1 cellular context compared by ENCODE assay signal in the genomic region with DNA sequence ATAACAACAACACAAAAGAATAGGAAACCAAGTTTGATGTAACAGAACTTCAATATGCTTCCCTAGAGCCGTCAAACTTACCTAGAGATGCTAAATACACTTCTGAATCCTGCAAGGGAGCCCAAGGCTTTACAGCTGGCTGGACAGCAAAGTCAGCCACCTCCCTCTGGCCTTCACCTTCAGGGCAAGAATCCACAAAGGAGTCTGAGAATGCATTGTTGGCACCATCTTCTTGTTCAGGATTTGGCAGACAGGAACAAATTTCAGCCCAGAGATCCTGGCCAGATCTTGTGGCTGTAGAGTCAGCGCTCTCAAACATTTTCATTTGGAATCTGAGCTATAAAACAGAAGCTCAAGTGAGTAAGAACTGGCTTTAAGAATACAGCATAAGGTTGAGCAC.
TF ChIP-seq lines count a peak whose summit lies in the region.

No MANE protein-coding gene starts in this region.

TF ChIP-seq in K562, 482 proteins besides CTCF, POLR2A, EP300 and RAD21:
- TF ChIP-seq, protein P1, sequence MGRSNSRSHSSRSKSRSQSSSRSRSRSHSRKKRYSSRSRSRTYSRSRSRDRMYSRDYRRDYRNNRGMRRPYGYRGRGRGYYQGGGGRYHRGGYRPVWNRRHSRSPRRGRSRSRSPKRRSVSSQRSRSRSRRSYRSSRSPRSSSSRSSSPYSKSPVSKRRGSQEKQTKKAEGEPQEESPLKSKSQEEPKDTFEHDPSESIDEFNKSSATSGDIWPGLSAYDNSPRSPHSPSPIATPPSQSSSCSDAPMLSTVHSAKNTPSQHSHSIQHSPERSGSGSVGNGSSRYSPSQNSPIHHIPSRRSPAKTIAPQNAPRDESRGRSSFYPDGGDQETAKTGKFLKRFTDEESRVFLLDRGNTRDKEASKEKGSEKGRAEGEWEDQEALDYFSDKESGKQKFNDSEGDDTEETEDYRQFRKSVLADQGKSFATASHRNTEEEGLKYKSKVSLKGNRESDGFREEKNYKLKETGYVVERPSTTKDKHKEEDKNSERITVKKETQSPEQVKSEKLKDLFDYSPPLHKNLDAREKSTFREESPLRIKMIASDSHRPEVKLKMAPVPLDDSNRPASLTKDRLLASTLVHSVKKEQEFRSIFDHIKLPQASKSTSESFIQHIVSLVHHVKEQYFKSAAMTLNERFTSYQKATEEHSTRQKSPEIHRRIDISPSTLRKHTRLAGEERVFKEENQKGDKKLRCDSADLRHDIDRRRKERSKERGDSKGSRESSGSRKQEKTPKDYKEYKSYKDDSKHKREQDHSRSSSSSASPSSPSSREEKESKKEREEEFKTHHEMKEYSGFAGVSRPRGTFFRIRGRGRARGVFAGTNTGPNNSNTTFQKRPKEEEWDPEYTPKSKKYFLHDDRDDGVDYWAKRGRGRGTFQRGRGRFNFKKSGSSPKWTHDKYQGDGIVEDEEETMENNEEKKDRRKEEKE (IDR thresholded peaks at IDR 0.05; ENCODE audit: borderline replicate concordance in 1 of 2, control insufficient read depth in 1 of 2, low read depth in 2 of 2, low read length in 1 of 2): no peak
- TF ChIP-seq SMARCB1 (IDR thresholded peaks at IDR 0.05; ENCODE audit: insufficient read length, low read depth) (no peak), ZBTB8A (IDR thresholded peaks at IDR 0.05; ENCODE audit: partially characterized antibody) (no peak)
- TF ChIP-seq, protein P2, sequence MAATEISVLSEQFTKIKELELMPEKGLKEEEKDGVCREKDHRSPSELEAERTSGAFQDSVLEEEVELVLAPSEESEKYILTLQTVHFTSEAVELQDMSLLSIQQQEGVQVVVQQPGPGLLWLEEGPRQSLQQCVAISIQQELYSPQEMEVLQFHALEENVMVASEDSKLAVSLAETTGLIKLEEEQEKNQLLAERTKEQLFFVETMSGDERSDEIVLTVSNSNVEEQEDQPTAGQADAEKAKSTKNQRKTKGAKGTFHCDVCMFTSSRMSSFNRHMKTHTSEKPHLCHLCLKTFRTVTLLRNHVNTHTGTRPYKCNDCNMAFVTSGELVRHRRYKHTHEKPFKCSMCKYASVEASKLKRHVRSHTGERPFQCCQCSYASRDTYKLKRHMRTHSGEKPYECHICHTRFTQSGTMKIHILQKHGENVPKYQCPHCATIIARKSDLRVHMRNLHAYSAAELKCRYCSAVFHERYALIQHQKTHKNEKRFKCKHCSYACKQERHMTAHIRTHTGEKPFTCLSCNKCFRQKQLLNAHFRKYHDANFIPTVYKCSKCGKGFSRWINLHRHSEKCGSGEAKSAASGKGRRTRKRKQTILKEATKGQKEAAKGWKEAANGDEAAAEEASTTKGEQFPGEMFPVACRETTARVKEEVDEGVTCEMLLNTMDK (IDR thresholded peaks at IDR 0.05; ENCODE audit: borderline replicate concordance, insufficient read depth, low read depth, low read length, poor library complexity, severe bottlenecking): no peak
